13 cellular contexts compared by ENCODE assay signal in genomic region chr2:8628179-8628869, GRCh38. TPM values are rescaled to one million over a fixed set of nuclear protein-coding genes. Genes with fewer than 3 reads are reported as not detected.
DNase-seq lines count a peak whose midpoint lies in the region; FAIRE-seq and TF ChIP-seq lines count a peak whose summit lies in the region.
"Had no signal": no experiment of that assay in that cellular context is flagged by ENCODE, and none has a peak within 500 bp of the region (broad histone marks: within the 10 kb centered on the region; RNA-seq: fewer than 3 reads in every experiment).

No MANE protein-coding gene starts in this region.

- FAIRE-seq in kidney (lab: Jason Lieb, UNC), result no peak

- peak overlapping the region; percentile 48 for H3K27ac Mint-ChIP-seq in type B pancreatic cell
- H3K27ac Mint-ChIP-seq: activated naive CD4-positive, alpha-beta T cell treated with anti-CD3 and anti-CD28 coated beads for 36 hours had no signal

- TF ChIP-seq CTCF in kidney (IDR thresholded peaks at IDR 0.05; ENCODE audit: borderline replicate concordance, extremely low read depth, insufficient read depth) (no peak), type B pancreatic cell (conservative IDR thresholded peaks at IDR 0.05) (no peak)

- H3K4me3 ChIP-seq in kidney (ENCODE audit: low read length in 2 of 2), result no peak overlapping the region

- no peak overlapping the region for H3K9ac ChIP-seq in kidney (ENCODE audit: low read length in 2 of 2)

- H3K27me3 Mint-ChIP-seq in type B pancreatic cell, result no peaks in the 10 kb centered on the region

- no peaks in the 10 kb centered on the region for H3K36me3 ChIP-seq in kidney (ENCODE audit: control insufficient read depth in 1 of 2, insufficient read depth in 2 of 2, low read length in 2 of 2)

- intact Hi-C loops in kidney (cut with DNase I), result no loop called here

- no peaks in the 10 kb centered on the region for H3K9me3 ChIP-seq in kidney (ENCODE audit: control insufficient read depth in 1 of 2, low read length in 2 of 2)

- peaks cover 31% of the 10 kb centered on the region for H3K4me1 Mint-ChIP-seq in type B pancreatic cell (ENCODE audit: unreplicated experiment)

- peaks cover 0 to 15% of the 10 kb centered on the region in 2 donors for H3K4me1 ChIP-seq in kidney (ENCODE audit: control insufficient read depth in 1 of 2, insufficient read depth in 1 of 2, low read depth in 1 of 2, low read length in 2 of 2)

- H3K9me3 Mint-ChIP-seq in type B pancreatic cell, result no peaks in the 10 kb centered on the region
- H3K9me3 Mint-ChIP-seq: activated naive CD4-positive, alpha-beta T cell treated with anti-CD3 and anti-CD28 coated beads for 36 hours had no signal

- no peak overlapping the region for H3K4me3 Mint-ChIP-seq in type B pancreatic cell
- H3K4me3 Mint-ChIP-seq: activated naive CD4-positive, alpha-beta T cell treated with anti-CD3 and anti-CD28 coated beads for 36 hours had no signal

- no peaks in the 10 kb centered on the region for H3K36me3 Mint-ChIP-seq in type B pancreatic cell

- peak; percentile 55 for DNase-seq in activated effector memory CD4-positive, alpha-beta T cell treated with anti-CD3 and anti-CD28 coated beads, Interleukin-2, amount 50 U/mL, for 16 hours
- DNase-seq in activated effector memory CD4-positive, alpha-beta T cell treated with Interleukin-2 at 50 U/mL for 16 hours, result no peak
- DNase-seq in HT-29 (ENCODE audit: low spot score) (peak; percentile 64), kidney (peak; percentile 66), type B pancreatic cell (ENCODE audit: extremely low spot score, unreplicated experiment) (no peak), MV-4-11 (lab: John Stamatoyannopoulos, UW) (no peak), NCI-H2196 (lab: John Stamatoyannopoulos, UW; ENCODE audit: unreplicated experiment) (no peak)
- DNase-seq in stimulated activated CD4-positive, alpha-beta T cell treated with anti-CD3 and anti-CD28 coated beads, Interleukin-15, amount 100 ng/mL, for 24 hours, result no peak
- DNase-seq: activated CD4-positive, alpha-beta T cell treated with anti-CD3 and anti-CD28 coated beads for 4 hours; activated naive CD4-positive, alpha-beta T cell treated with anti-CD3 and anti-CD28 coated beads for 36 hours; DMS79; MM.1S; stimulated activated CD4-positive, alpha-beta T cell treated with anti-CD3 and anti-CD28 coated beads, Interleukin-4, amount 100 ng/mL, for 1 hour had no signal

- no peak overlapping the region for H3K27ac ChIP-seq in kidney (ENCODE audit: low read depth in 2 of 2, low read length in 2 of 2)

RNA-seq across cellular contexts. Expression of gene ID2, which starts 53.5 kb away (rescaled TPM):
- total RNA-seq in HT-29 (2014; rRNA removed; shearing (Covaris generic)), result 152 and 161 TPM in 2 replicates
- 74.6 TPM for total RNA-seq in kidney
- polyA plus RNA-seq in kidney (ENCODE audit: insufficient read depth, low read depth, low replicate concordance), result 113 TPM
- total RNA-seq in type B pancreatic cell (ENCODE audit: low replicate concordance), result 194 and 310 TPM in 2 replicates

Comparison
In these comparisons a context has a peak if more than half of its experiments do, and no peak if none do; other contexts are left out.
1. DNase-seq: peak in activated effector memory CD4-positive, alpha-beta T cell treated with anti-CD3 and anti-CD28 coated beads, Interleukin-2, amount 50 U/mL, for 16 hours (single experiment), HT-29 (single experiment) and kidney (single experiment); none in activated effector memory CD4-positive, alpha-beta T cell treated with Interleukin-2 at 50 U/mL for 16 hours (single experiment), type B pancreatic cell (single experiment), MV-4-11 (single experiment), stimulated activated CD4-positive, alpha-beta T cell treated with anti-CD3 and anti-CD28 coated beads, Interleukin-15, amount 100 ng/mL, for 24 hours (single experiment) and NCI-H2196 (single experiment).